ENCODE assay signal across 13 cellular contexts in the genomic region with DNA sequence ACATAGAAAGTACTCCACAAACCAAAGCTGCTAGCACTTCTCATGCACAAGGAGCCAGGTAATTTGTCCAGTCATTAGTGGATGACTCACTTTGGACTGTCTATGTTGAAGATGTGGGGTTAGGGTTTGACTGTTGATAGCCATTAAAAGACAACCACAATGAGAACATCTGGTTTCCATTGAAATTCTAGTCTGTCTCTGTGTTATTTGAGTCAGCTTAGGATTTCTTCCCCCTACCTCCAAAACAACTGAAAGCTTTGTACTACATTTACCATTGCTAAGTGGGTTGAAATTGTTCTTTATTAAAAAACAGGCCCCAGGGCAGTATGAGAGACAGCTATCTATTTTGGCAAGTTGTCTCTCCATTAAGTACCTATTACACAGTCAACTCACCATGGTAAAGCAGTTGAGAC. TPM values are rescaled to one million over a fixed set of nuclear protein-coding genes. Genes with fewer than 3 reads are reported as not detected.
A peak's percentile ranks its signal among the peaks of the same experiment; 100 is the strongest.
DNase-seq lines count a peak whose midpoint lies in the region; ATAC-seq, FAIRE-seq and TF ChIP-seq lines count a peak whose summit lies in the region.
"Had no signal": no experiment of that assay in that cellular context is flagged by ENCODE, and none has a peak within 500 bp of the region (broad histone marks: within the 10 kb centered on the region; RNA-seq: fewer than 3 reads in every experiment).

No MANE protein-coding gene starts in this region.

- no peak overlapping the region for H3K4me3 ChIP-seq in adrenal gland
- H3K4me3 ChIP-seq: tibial artery had no signal

- H3K36me3 ChIP-seq in adrenal gland (replicated peaks in 1 of 2), result no peaks in the 10 kb centered on the region
- H3K36me3 ChIP-seq: tibial artery had no signal

- intact Hi-C loops in adrenal gland (cut with DNase I), result no loop called here

- DNase-seq in GM12892 (ENCODE audit: insufficient read length), result no peak
- DNase-seq in glomerular visceral epithelial cell (ENCODE audit: extremely low spot score), result peak; percentile 18
- DNase-seq in NCI-H1092 (lab: John Stamatoyannopoulos, UW), result no peak
- DNase-seq in adrenal gland, result no peak
- DNase-seq in inferior parietal cortex (ENCODE audit: extremely low spot score), result no peak
- DNase-seq in GM10248 (ENCODE audit: extremely low spot score), result no peak
- DNase-seq: NCI-H1694, tibial artery had no signal

- TF ChIP-seq CTCF in adrenal gland (IDR thresholded peaks at IDR 0.05) (no peak), GM10248 (IDR thresholded peaks at IDR 0.05; ENCODE audit: control extremely low read depth, extremely low read depth, low read depth, missing control alignments) (no peak)

- POLR2A ChIA-PET in GM10248 (lab: Yijun Ruan, JAX), result no interaction called here

- TF ChIP-seq POLR2A in GM12892 (IDR thresholded peaks at IDR 0.05; ENCODE audit: low read depth, low read length) (no peak), adrenal gland (IDR thresholded peaks at IDR 0.05) (no peak)

- no peaks in the 10 kb centered on the region for H3K4me1 ChIP-seq in adrenal gland (replicated peaks in 1 of 2)
- H3K4me1 ChIP-seq: tibial artery had no signal

- no peaks in the 10 kb centered on the region for H3K9me3 ChIP-seq in adrenal gland (replicated peaks in 1 of 3)
- H3K9me3 ChIP-seq: tibial artery had no signal

- CTCF ChIA-PET in GM10248 (lab: Yijun Ruan, JAX), result interaction anchor here (1.2 to 1.5 kb wide), 3 partner anchors 22 to 299 kb away, joined by 3 to 4 read pairs (median 4); no protein-coding TSS in a partner anchor

- no peaks in the 10 kb centered on the region for H3K27me3 ChIP-seq in adrenal gland
- H3K27me3 ChIP-seq: tibial artery had no signal

- ATAC-seq in GM21381 (IDR thresholded peaks at IDR 0.05; ENCODE audit: unreplicated experiment) (peak; percentile 63), HG03460 (IDR thresholded peaks at IDR 0.05; ENCODE audit: unreplicated experiment) (peak; percentile 85)

- no peak overlapping the region for H3K27ac ChIP-seq in adrenal gland
- H3K27ac ChIP-seq: tibial artery, VCaP had no signal

- FAIRE-seq in GM12892 (lab: Jason Lieb, UNC), result peak; percentile 51
- FAIRE-seq: GM19239, islet of Langerhans had no signal

RNA-seq across cellular contexts. Expression of a gene that starts 50.2 kb away (rescaled TPM):
- polyA plus RNA-seq in GM12892 (2012; ENCODE audit: missing spikeins), result 32.8 TPM
- total RNA-seq in adrenal gland, result 10 to 100 TPM; 12.9 to 40.2 (median 28.3) TPM
- 10 to 100 TPM in 1 of 3 donors, 1 to 10 TPM in 2; 3.8 to 19.1 (median 5.0) TPM for polyA plus RNA-seq in adrenal gland
